Comparison of ENCODE assay signal across 9 cellular contexts in the genomic region with DNA sequence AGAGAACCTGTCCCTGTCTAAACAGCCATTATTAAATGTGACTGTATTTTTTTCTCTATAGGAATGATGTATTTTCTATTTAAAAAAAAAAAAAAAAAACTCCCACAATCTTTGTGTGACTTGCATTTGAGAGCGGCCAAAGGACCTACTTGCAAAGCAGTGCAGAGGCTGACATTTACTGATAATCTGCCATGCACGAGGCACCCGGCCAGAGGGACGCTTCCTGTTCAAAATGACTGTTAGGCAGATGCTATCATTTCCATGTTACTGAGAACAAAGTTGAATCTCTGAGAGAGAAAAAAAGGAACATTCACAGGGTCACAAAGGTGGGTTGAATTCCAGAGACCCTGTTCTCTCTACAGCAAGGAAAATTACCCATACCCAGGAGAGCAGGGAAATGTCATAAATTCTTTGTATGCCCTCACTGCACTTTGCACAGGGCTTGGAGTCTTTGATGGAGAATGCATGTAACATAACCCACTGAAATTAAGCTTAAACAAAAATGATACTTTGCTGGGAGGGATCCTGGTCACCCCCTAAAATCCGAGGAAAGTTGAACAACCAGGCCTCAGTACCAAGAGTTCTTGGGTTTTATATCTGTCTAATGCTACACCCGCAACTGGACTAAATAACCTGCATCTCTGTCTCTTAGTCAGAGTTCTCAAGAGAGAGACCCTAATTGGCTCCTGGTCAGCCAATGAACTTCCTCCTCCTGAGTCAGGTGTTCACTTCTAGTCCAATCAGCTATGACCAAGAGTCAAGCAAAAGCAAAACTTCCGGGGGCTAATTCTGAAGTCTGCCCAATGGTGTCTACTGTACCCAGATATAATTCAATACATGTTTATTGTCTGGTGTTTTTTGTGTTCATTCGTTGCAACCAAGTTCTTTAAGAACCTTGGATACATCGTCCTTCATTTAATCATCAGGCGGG.
DNase-seq lines count a peak whose midpoint lies in the region; ATAC-seq, FAIRE-seq and TF ChIP-seq lines count a peak whose summit lies in the region.
"Had no signal": no experiment of that assay in that cellular context is flagged by ENCODE, and none has a peak within 500 bp of the region (broad histone marks: within the 10 kb centered on the region; RNA-seq: fewer than 3 reads in every experiment).

No MANE protein-coding gene starts in this region.

- H3K27ac ChIP-seq in CD4-positive, CD25-positive, alpha-beta regulatory T cell (ENCODE audit: insufficient read depth, low read length, poor library complexity, severe bottlenecking), result no peak overlapping the region
- no peak overlapping the region for H3K27ac ChIP-seq in KMS-11
- H3K27ac ChIP-seq in mammary epithelial cell (ENCODE audit: insufficient read depth, low read depth, low read length), result no peak overlapping the region
- H3K27ac ChIP-seq in mesenchymal stem cell (ENCODE audit: low read length, poor library complexity, severe bottlenecking), result no peak overlapping the region
- H3K27ac ChIP-seq: PC-9 had no signal

- H3K79me1 ChIP-seq in mesenchymal stem cell (replicated peaks; ENCODE audit: low read length, poor library complexity, severe bottlenecking), result no peaks in the 10 kb centered on the region

- no peak overlapping the region for H3K4me3 ChIP-seq in CD4-positive, CD25-positive, alpha-beta regulatory T cell (ENCODE audit: low read depth, low read length)
- H3K4me3 ChIP-seq in KMS-11 (IDR thresholded peaks at IDR 0.05; ENCODE audit: insufficient read depth, low read depth, low read length) (no peak overlapping the region), mammary epithelial cell (replicated peaks in 1 of 3; ENCODE audit: insufficient read depth in 1 of 3, low read depth in 2 of 3, low read length in 3 of 3) (no peak overlapping the region), mesenchymal stem cell (ENCODE audit: insufficient read depth in 1 of 2, low read depth in 1 of 2, low read length in 2 of 2) (no peak overlapping the region)
- H3K4me3 ChIP-seq: PC-9 had no signal

- H2BK15ac ChIP-seq in mesenchymal stem cell (ENCODE audit: low read depth, poor library complexity, severe bottlenecking), result no peak overlapping the region

- peaks cover 14% of the 10 kb centered on the region for H3K27me3 ChIP-seq in CD4-positive, CD25-positive, alpha-beta regulatory T cell (ENCODE audit: control insufficient read depth, insufficient read depth, low read length)
- no peaks in the 10 kb centered on the region for H3K27me3 ChIP-seq in KMS-11 (ENCODE audit: insufficient read depth, low read depth)
- H3K27me3 ChIP-seq in mammary epithelial cell (ENCODE audit: insufficient read depth, low read length), result no peaks in the 10 kb centered on the region
- H3K27me3 ChIP-seq in mesenchymal stem cell (ENCODE audit: control insufficient read depth in 1 of 2, insufficient read depth in 1 of 2, low read length in 2 of 2), result peaks cover 3 to 10% of the 10 kb centered on the region in 2 experiments

- H3K27ac Mint-ChIP-seq in CD4-positive, CD25-positive, alpha-beta regulatory T cell, result peak overlapping the region in 2 of 3 donors; percentile 3 to 40

- no peak overlapping the region for H4K91ac ChIP-seq in mesenchymal stem cell (ENCODE audit: low read length)

- in situ Hi-C loops in mammary epithelial cell (cut with MboI; ENCODE audit: low sequenced_read_pairs in 2 of 2), result loop anchor here (5.0 to 25.0 kb wide), 2 partner anchors 311 to 479 kb away; no protein-coding TSS in a partner anchor

- H3K79me2 ChIP-seq in KMS-11 (ENCODE audit: insufficient read depth, low read depth) (no peaks in the 10 kb centered on the region), mammary epithelial cell (ENCODE audit: insufficient read depth, low read length) (no peaks in the 10 kb centered on the region)

- H3K4me2 ChIP-seq in KMS-11 (no peak overlapping the region), mammary epithelial cell (ENCODE audit: insufficient read depth, low read depth, low read length) (no peak overlapping the region), mesenchymal stem cell (ENCODE audit: low read length, poor library complexity, severe bottlenecking) (no peak overlapping the region)

- H3K27me3 Mint-ChIP-seq in CD4-positive, CD25-positive, alpha-beta regulatory T cell, result peaks cover 27% of the 10 kb centered on the region

- H3K36me3 ChIP-seq in CD4-positive, CD25-positive, alpha-beta regulatory T cell (ENCODE audit: control insufficient read depth, insufficient read depth, low read length), result no peaks in the 10 kb centered on the region
- no peaks in the 10 kb centered on the region for H3K36me3 ChIP-seq in KMS-11 (ENCODE audit: insufficient read depth)
- no peaks in the 10 kb centered on the region for H3K36me3 ChIP-seq in mammary epithelial cell (ENCODE audit: insufficient read depth, low read length)
- H3K36me3 ChIP-seq in mesenchymal stem cell (ENCODE audit: control insufficient read depth in 1 of 2, insufficient read depth in 2 of 2, low read depth in 1 of 2, low read length in 2 of 2), result no peaks in the 10 kb centered on the region

- no peak for FAIRE-seq in RCC 7860 (lab: Jason Lieb, UNC)

- DNase-seq in CD4-positive, CD25-positive, alpha-beta regulatory T cell, result peak in 2 of 3 donors; percentile 6 to 59
- DNase-seq in mammary epithelial cell (no peak), mesenchymal stem cell (peak; percentile 26), NCI-H1092 treated with DMSO at 0.1 percent for 48 hours (lab: John Stamatoyannopoulos, UW) (no peak), T1000 (lab: John Stamatoyannopoulos, UW) (no peak), RCC 7860 (ENCODE audit: low spot score) (no peak)

- H2BK120ac ChIP-seq in mesenchymal stem cell (ENCODE audit: low read depth, low read length), result no peak overlapping the region

- peaks cover 9 to 25% (median 18%) of the 10 kb centered on the region in 4 donors for H3K4me1 Mint-ChIP-seq in CD4-positive, CD25-positive, alpha-beta regulatory T cell

- H3K36me3 Mint-ChIP-seq in CD4-positive, CD25-positive, alpha-beta regulatory T cell, result no peaks in the 10 kb centered on the region

- no peak overlapping the region for H3K18ac ChIP-seq in mesenchymal stem cell (ENCODE audit: low read depth in 1 of 2, low read length in 2 of 2)

- no peak overlapping the region for H2BK12ac ChIP-seq in mesenchymal stem cell (ENCODE audit: low read length in 2 of 2)

- peaks cover 0 to 1% (median 0%) of the 10 kb centered on the region in 7 donors for H3K9me3 Mint-ChIP-seq in CD4-positive, CD25-positive, alpha-beta regulatory T cell

- no peak overlapping the region for H3K23ac ChIP-seq in mesenchymal stem cell (ENCODE audit: low read length in 2 of 2)

- H3K9ac ChIP-seq in KMS-11 (no peak overlapping the region), mammary epithelial cell (ENCODE audit: insufficient read depth, low read length) (no peak overlapping the region), mesenchymal stem cell (ENCODE audit: low read length) (peak overlapping the region; percentile 17)

- H3K14ac ChIP-seq in mesenchymal stem cell (ENCODE audit: low read length in 2 of 2), result no peak overlapping the region

- intact Hi-C loops in mammary epithelial cell (cut with micrococcal nuclease), result loop anchor here (1.0 to 10.0 kb wide), 8 partner anchors 46 to 819 kb away; a partner anchor contains a TSS

- H3K4ac ChIP-seq in mesenchymal stem cell (ENCODE audit: low read depth in 1 of 2, low read length in 2 of 2), result no peak overlapping the region

- CTCF ChIA-PET in mammary epithelial cell (lab: Charles Lee; ENCODE audit: low non-redundant PET), result interaction anchor here (0.5 to 0.6 kb wide), 2 partner anchors 254 to 1576 kb away, joined by 3 read pairs; no protein-coding TSS in a partner anchor

- TF ChIP-seq CTCF in KMS-11 (conservative IDR thresholded peaks at IDR 0.05; ENCODE audit: low read depth, low read length), result no peak
- TF ChIP-seq CTCF in mammary epithelial cell (conservative IDR thresholded peaks at IDR 0.05 in 1 of 2, IDR thresholded peaks at IDR 0.05 in 1 of 2; ENCODE audit: extremely low read depth in 1 of 2, insufficient read depth in 1 of 2, low read depth in 1 of 2, low read length in 2 of 2), result no peak

- no peaks in the 10 kb centered on the region for H3K9me3 ChIP-seq in CD4-positive, CD25-positive, alpha-beta regulatory T cell (ENCODE audit: control insufficient read depth in 2 of 2, low read length in 2 of 2)
- no peaks in the 10 kb centered on the region for H3K9me3 ChIP-seq in mammary epithelial cell (replicated peaks; ENCODE audit: insufficient read depth, low read length)
- H3K9me3 ChIP-seq in mesenchymal stem cell (ENCODE audit: control insufficient read depth, low read length), result no peaks in the 10 kb centered on the region

- dilution Hi-C loops in mammary epithelial cell (cut with HindIII; ENCODE audit: low sequenced_read_pairs), result loop anchor here (10.0 kb wide), 1 partner anchor 319 kb away; no protein-coding TSS in a partner anchor

- no TSS peak for BruUV-seq in mammary epithelial cell (replicated peaks; lab: Mats Ljungman, UMichigan)

- ATAC-seq in CD4-positive, CD25-positive, alpha-beta regulatory T cell (ENCODE audit: low read depth in 2 of 2), result peak in 1 of 2 donors; percentile 43
- ATAC-seq in GM21529 (IDR thresholded peaks at IDR 0.05; ENCODE audit: unreplicated experiment), result no peak

- H3K4me1 ChIP-seq in CD4-positive, CD25-positive, alpha-beta regulatory T cell (ENCODE audit: control insufficient read depth, insufficient read depth, low read length, poor library complexity, severe bottlenecking), result peaks cover 7% of the 10 kb centered on the region
- H3K4me1 ChIP-seq in KMS-11 (ENCODE audit: low read depth, poor library complexity, severe bottlenecking), result no peaks in the 10 kb centered on the region
- no peaks in the 10 kb centered on the region for H3K4me1 ChIP-seq in mammary epithelial cell (ENCODE audit: insufficient read depth, low read length)
- H3K4me1 ChIP-seq in mesenchymal stem cell (ENCODE audit: control insufficient read depth, insufficient read depth, low read depth, low read length), result no peaks in the 10 kb centered on the region

- WGBS in mammary epithelial cell (ENCODE audit: low coverage, missing lambda C conversion rate), result 53% methylated on average over 10 of the region's 10 CpGs
- 76% methylated on average over 9 of the region's 10 CpGs for WGBS in mesenchymal stem cell

- no peak overlapping the region for H2BK5ac ChIP-seq in mesenchymal stem cell (ENCODE audit: low read depth, low read length, poor library complexity, severe bottlenecking)

- no peak overlapping the region for H3K4me3 Mint-ChIP-seq in CD4-positive, CD25-positive, alpha-beta regulatory T cell

- H4K8ac ChIP-seq in mesenchymal stem cell (ENCODE audit: low read length), result no peak overlapping the region

- 0 out of 2 replicates have a peak overlapping the region, but pooled peaks have one; percentile 4 for H2AFZ ChIP-seq in KMS-11 (ENCODE audit: low read depth)
- H2AFZ ChIP-seq in mammary epithelial cell (ENCODE audit: low read depth, low read length), result peak overlapping the region; percentile 30
- no peak overlapping the region for H2AFZ ChIP-seq in mesenchymal stem cell (ENCODE audit: low read depth, low read length)
- H2AFZ ChIP-seq: PC-9 had no signal

- H2AK5ac ChIP-seq in mesenchymal stem cell (ENCODE audit: low read length, severe bottlenecking), result no peak overlapping the region

- H4K20me1 ChIP-seq in KMS-11 (ENCODE audit: insufficient read depth), result no peaks in the 10 kb centered on the region
- H4K20me1 ChIP-seq in mammary epithelial cell (ENCODE audit: insufficient read depth, low read length), result no peaks in the 10 kb centered on the region

Comparison
In these comparisons a context has a peak if more than half of its experiments do, and no peak if none do; other contexts are left out.
1. DNase-seq: peak in CD4-positive, CD25-positive, alpha-beta regulatory T cell (2 of 3) and mesenchymal stem cell (single experiment); none in mammary epithelial cell (single experiment), NCI-H1092 treated with DMSO at 0.1 percent for 48 hours (single experiment), T1000 (single experiment) and RCC 7860 (single experiment).